Comparison of ENCODE assay signal across 28 cellular contexts in the genomic region with DNA sequence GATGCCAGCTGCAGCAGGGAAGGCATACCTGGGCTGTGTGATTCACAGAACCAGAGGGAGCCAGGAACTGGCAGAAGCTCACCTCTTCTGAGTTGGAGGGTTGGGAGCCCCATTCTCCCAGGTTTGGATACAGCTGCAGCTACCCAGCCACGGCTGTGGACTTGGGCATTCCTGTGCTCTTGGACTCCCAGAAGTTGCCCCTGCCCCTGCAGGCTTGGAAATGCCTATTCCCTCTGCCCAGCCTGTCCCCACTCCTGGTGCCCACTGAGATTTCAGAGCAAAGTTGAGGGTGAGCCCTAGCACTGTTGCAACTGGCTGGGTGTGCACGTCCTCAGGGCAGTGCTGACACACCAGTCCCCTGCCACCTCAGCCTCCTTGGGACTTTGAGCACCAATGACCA.
"Had no signal": no experiment of that assay in that cellular context is flagged by ENCODE, and none has a peak within 500 bp of the region (broad histone marks: within the 10 kb centered on the region; RNA-seq: fewer than 3 reads in every experiment).

No MANE protein-coding gene starts in this region.

- H3K9me3 Mint-ChIP-seq: activated CD4-positive, alpha-beta memory T cell treated with anti-CD3 and anti-CD28 coated beads, Interleukin-2, amount 10 ng/mL, durations not matched to agents 7 days and 5 days; activated CD4-positive, alpha-beta T cell treated with anti-CD3 and anti-CD28 coated beads, Interleukin-2, amount 10 ng/mL, durations not matched to agents 7 days and 5 days; activated naive CD4-positive, alpha-beta T cell treated with anti-CD3 and anti-CD28 coated beads, Interleukin-2, amount 10 ng/mL, durations not matched to agents 7 days and 5 days; activated naive CD8-positive, alpha-beta T cell treated with anti-CD3 and anti-CD28 coated beads, Interleukin-2, amount 10 ng/mL, durations not matched to agents 7 days and 5 days; activated T-cell treated with anti-CD3 and anti-CD28 coated beads, Interleukin-2, amount 50 U/mL, for 24 hours; activated T-cell treated with anti-CD3 and anti-CD28 coated beads, Interleukin-2, amount 50 U/mL, for 72 hours; dendritic cell treated with granulocyte-macrophage colony-stimulating factor and Interleukin-4, amounts not matched to agents 40 ng/mL and 50 ng/mL, for 4 days; endodermal cell; WTC11 had no signal

- H3K4me1 ChIP-seq: ascending aorta had no signal

- H3K36me3 Mint-ChIP-seq: activated naive CD4-positive, alpha-beta T cell treated with anti-CD3 and anti-CD28 coated beads, Interleukin-2, amount 10 ng/mL, durations not matched to agents 7 days and 5 days; activated naive CD4-positive, alpha-beta T cell treated with anti-CD3 and anti-CD28 coated beads, Interleukin-2, amount 50 U/mL, for 72 hours; activated naive CD8-positive, alpha-beta T cell treated with anti-CD3 and anti-CD28 coated beads, Interleukin-2, amount 10 ng/mL, durations not matched to agents 7 days and 5 days; WTC11 had no signal

- H3K27ac ChIP-seq: ascending aorta, brain microvascular endothelial cell, coronary artery, dorsolateral prefrontal cortex, VCaP had no signal

- H3K27ac Mint-ChIP-seq: activated CD4-positive, alpha-beta memory T cell treated with anti-CD3 and anti-CD28 coated beads, Interleukin-2, amount 10 ng/mL, durations not matched to agents 7 days and 5 days; activated CD4-positive, alpha-beta T cell treated with anti-CD3 and anti-CD28 coated beads, Interleukin-2, amount 10 ng/mL, durations not matched to agents 7 days and 5 days; activated naive CD4-positive, alpha-beta T cell treated with anti-CD3 and anti-CD28 coated beads, Interleukin-2, amount 10 ng/mL, durations not matched to agents 7 days and 5 days; activated naive CD4-positive, alpha-beta T cell treated with anti-CD3 and anti-CD28 coated beads, Interleukin-2, amount 50 U/mL, for 72 hours; activated naive CD8-positive, alpha-beta T cell treated with anti-CD3 and anti-CD28 coated beads, Interleukin-2, amount 10 ng/mL, durations not matched to agents 7 days and 5 days; activated T-cell treated with anti-CD3 and anti-CD28 coated beads, Interleukin-2, amount 50 U/mL, for 24 hours; activated T-cell treated with anti-CD3 and anti-CD28 coated beads, Interleukin-2, amount 50 U/mL, for 72 hours; dendritic cell treated with granulocyte-macrophage colony-stimulating factor and Interleukin-4, amounts not matched to agents 40 ng/mL and 50 ng/mL, for 4 days; endodermal cell; WTC11 had no signal

- H3K4me1 Mint-ChIP-seq: activated CD4-positive, alpha-beta memory T cell treated with anti-CD3 and anti-CD28 coated beads, Interleukin-2, amount 10 ng/mL, durations not matched to agents 7 days and 5 days; activated CD4-positive, alpha-beta T cell treated with anti-CD3 and anti-CD28 coated beads, Interleukin-2, amount 10 ng/mL, durations not matched to agents 7 days and 5 days; activated naive CD4-positive, alpha-beta T cell treated with anti-CD3 and anti-CD28 coated beads, Interleukin-2, amount 10 ng/mL, durations not matched to agents 7 days and 5 days; activated naive CD8-positive, alpha-beta T cell treated with anti-CD3 and anti-CD28 coated beads, Interleukin-2, amount 10 ng/mL, durations not matched to agents 7 days and 5 days; central memory CD8-positive, alpha-beta T cell; endodermal cell; WTC11 had no signal

- H3K4me3 ChIP-seq: ascending aorta, coronary artery, dorsolateral prefrontal cortex had no signal

- H3K27me3 ChIP-seq: ascending aorta, brain microvascular endothelial cell had no signal

- ATAC-seq: activated naive CD4-positive, alpha-beta T cell treated with anti-CD3 and anti-CD28 coated beads, Interleukin-2, amount 50 U/mL, for 72 hours; activated T-cell treated with anti-CD3 and anti-CD28 coated beads, Interleukin-2, amount 50 U/mL, for 72 hours; esophagus mucosa; WTC11 had no signal

- H3K4me3 Mint-ChIP-seq: activated CD4-positive, alpha-beta memory T cell treated with anti-CD3 and anti-CD28 coated beads, Interleukin-2, amount 10 ng/mL, durations not matched to agents 7 days and 5 days; activated CD4-positive, alpha-beta T cell treated with anti-CD3 and anti-CD28 coated beads, Interleukin-2, amount 10 ng/mL, durations not matched to agents 7 days and 5 days; activated naive CD4-positive, alpha-beta T cell treated with anti-CD3 and anti-CD28 coated beads, Interleukin-2, amount 10 ng/mL, durations not matched to agents 7 days and 5 days; activated naive CD8-positive, alpha-beta T cell treated with anti-CD3 and anti-CD28 coated beads, Interleukin-2, amount 10 ng/mL, durations not matched to agents 7 days and 5 days; activated T-cell treated with anti-CD3 and anti-CD28 coated beads, Interleukin-2, amount 50 U/mL, for 24 hours; activated T-cell treated with anti-CD3 and anti-CD28 coated beads, Interleukin-2, amount 50 U/mL, for 72 hours; central memory CD8-positive, alpha-beta T cell; dendritic cell treated with granulocyte-macrophage colony-stimulating factor and Interleukin-4, amounts not matched to agents 40 ng/mL and 50 ng/mL, for 4 days; endodermal cell; WTC11 had no signal

- H3K36me3 ChIP-seq: ascending aorta, brain microvascular endothelial cell had no signal

- DNase-seq: activated CD4-positive, alpha-beta memory T cell treated with anti-CD3 and anti-CD28 coated beads, Interleukin-2, amount 10 ng/mL, durations not matched to agents 7 days and 5 days; activated CD4-positive, alpha-beta T cell treated with anti-CD3 and anti-CD28 coated beads for 1 hour; activated CD4-positive, alpha-beta T cell treated with anti-CD3 and anti-CD28 coated beads for 4 hours; activated CD4-positive, alpha-beta T cell treated with anti-CD3 and anti-CD28 coated beads, Interleukin-2, amount 10 ng/mL, durations not matched to agents 7 days and 5 days; activated CD4-positive, alpha-beta T cell treated with anti-CD3 and anti-CD28 coated beads, Interleukin-2, amount 50 U/mL, for 4 hours; activated CD8-positive, alpha-beta memory T cell treated with anti-CD3 and anti-CD28 coated beads, Interleukin-2, amount 50 U/mL, for 48 hours; activated gamma-delta T cell; activated naive CD4-positive, alpha-beta T cell; activated naive CD4-positive, alpha-beta T cell treated with anti-CD3 and anti-CD28 coated beads, Interleukin-2, amount 10 ng/mL, durations not matched to agents 7 days and 5 days; activated naive CD8-positive, alpha-beta T cell treated with anti-CD3 and anti-CD28 coated beads, Interleukin-2, amount 10 ng/mL, durations not matched to agents 7 days and 5 days; activated T-cell treated with anti-CD3 and anti-CD28 coated beads for 4 hours; activated T-cell treated with anti-CD3 and anti-CD28 coated beads, Interleukin-2, amount 50 U/mL, for 24 hours; activated T-cell treated with anti-CD3 and anti-CD28 coated beads, Interleukin-2, amount 50 U/mL, for 72 hours; brain microvascular endothelial cell; dorsolateral prefrontal cortex; effector memory CD4-positive, alpha-beta T cell; endodermal cell; foreskin fibroblast; glutamatergic neuron; T-helper 2 cell had no signal

- H3K9me3 ChIP-seq: ascending aorta had no signal
